Comparison of ENCODE assay signal across 1 cellular context in the genomic region with DNA sequence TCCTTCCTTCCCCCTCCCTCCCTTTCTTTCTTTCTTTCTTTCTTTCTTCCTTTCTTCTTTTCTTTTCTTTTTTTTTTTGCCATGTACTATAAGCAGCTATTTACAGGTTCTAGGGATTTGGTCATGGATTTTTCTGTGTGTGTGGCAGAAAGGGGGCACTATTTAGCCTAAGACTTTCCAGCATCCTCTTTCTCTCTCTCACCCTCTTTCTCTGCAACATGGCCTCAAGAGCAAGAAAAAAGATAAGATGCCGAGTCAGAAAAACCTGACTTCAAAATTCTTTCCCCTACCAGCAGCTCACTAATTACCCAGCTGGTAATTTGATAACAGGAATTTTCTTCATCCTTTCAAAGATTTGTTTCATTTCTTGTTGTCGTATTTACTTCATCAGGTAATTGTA.
TF ChIP-seq lines count a peak whose summit lies in the region.

No MANE protein-coding gene starts in this region.

TF ChIP-seq in GM23338, 12 proteins besides CTCF, POLR2A, EP300 and RAD21 (continued from another document):
- TF ChIP-seq, protein P1, sequence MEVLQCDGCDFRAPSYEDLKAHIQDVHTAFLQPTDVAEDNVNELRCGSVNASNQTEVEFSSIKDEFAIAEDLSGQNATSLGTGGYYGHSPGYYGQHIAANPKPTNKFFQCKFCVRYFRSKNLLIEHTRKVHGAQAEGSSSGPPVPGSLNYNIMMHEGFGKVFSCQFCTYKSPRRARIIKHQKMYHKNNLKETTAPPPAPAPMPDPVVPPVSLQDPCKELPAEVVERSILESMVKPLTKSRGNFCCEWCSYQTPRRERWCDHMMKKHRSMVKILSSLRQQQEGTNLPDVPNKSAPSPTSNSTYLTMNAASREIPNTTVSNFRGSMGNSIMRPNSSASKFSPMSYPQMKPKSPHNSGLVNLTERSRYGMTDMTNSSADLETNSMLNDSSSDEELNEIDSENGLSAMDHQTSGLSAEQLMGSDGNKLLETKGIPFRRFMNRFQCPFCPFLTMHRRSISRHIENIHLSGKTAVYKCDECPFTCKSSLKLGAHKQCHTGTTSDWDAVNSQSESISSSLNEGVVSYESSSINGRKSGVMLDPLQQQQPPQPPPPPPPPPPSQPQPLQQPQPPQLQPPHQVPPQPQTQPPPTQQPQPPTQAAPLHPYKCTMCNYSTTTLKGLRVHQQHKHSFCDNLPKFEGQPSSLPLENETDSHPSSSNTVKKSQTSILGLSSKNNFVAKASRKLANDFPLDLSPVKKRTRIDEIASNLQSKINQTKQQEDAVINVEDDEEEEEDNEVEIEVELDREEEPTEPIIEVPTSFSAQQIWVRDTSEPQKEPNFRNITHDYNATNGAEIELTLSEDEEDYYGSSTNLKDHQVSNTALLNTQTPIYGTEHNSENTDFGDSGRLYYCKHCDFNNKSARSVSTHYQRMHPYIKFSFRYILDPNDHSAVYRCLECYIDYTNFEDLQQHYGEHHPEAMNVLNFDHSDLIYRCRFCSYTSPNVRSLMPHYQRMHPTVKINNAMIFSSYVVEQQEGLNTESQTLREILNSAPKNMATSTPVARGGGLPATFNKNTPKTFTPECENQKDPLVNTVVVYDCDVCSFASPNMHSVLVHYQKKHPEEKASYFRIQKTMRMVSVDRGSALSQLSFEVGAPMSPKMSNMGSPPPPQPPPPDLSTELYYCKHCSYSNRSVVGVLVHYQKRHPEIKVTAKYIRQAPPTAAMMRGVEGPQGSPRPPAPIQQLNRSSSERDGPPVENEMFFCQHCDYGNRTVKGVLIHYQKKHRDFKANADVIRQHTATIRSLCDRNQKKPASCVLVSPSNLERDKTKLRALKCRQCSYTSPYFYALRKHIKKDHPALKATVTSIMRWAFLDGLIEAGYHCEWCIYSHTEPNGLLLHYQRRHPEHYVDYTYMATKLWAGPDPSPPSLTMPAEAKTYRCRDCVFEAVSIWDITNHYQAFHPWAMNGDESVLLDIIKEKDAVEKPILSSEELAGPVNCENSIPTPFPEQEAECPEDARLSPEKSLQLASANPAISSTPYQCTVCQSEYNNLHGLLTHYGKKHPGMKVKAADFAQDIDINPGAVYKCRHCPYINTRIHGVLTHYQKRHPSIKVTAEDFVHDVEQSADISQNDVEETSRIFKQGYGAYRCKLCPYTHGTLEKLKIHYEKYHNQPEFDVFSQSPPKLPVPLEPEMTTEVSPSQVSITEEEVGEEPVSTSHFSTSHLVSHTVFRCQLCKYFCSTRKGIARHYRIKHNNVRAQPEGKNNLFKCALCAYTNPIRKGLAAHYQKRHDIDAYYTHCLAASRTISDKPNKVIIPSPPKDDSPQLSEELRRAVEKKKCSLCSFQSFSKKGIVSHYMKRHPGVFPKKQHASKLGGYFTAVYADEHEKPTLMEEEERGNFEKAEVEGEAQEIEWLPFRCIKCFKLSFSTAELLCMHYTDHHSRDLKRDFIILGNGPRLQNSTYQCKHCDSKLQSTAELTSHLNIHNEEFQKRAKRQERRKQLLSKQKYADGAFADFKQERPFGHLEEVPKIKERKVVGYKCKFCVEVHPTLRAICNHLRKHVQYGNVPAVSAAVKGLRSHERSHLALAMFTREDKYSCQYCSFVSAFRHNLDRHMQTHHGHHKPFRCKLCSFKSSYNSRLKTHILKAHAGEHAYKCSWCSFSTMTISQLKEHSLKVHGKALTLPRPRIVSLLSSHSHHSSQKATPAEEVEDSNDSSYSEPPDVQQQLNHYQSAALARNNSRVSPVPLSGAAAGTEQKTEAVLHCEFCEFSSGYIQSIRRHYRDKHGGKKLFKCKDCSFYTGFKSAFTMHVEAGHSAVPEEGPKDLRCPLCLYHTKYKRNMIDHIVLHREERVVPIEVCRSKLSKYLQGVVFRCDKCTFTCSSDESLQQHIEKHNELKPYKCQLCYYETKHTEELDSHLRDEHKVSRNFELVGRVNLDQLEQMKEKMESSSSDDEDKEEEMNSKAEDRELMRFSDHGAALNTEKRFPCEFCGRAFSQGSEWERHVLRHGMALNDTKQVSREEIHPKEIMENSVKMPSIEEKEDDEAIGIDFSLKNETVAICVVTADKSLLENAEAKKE (CRISPR knock-in tag; IDR thresholded peaks at IDR 0.05) = no peak
- TF ChIP-seq ZNF114 (CRISPR knock-in tag; IDR thresholded peaks at IDR 0.05) = no peak
